In genomic region chr12:50042693-50043092, GRCh38 we compare ENCODE assay signal across 14 cellular contexts. TPM values are rescaled to one million over a fixed set of nuclear protein-coding genes. Genes with fewer than 3 reads are reported as not detected.
DNase-seq lines count a peak whose midpoint lies in the region; ATAC-seq lines count a peak whose summit lies in the region.
"Had no signal": no experiment of that assay in that cellular context is flagged by ENCODE, and none has a peak within 500 bp of the region (broad histone marks: within the 10 kb centered on the region; RNA-seq: fewer than 3 reads in every experiment).

No MANE protein-coding gene starts in this region.

- H3K36me3 Mint-ChIP-seq in activated T-cell treated with anti-CD3 and anti-CD28 coated beads, Interleukin-2, amount 50 U/mL, for 4 hours (ENCODE audit: insufficient read depth), result no peaks in the 10 kb centered on the region
- H3K36me3 Mint-ChIP-seq in activated T-cell treated with anti-CD3 and anti-CD28 coated beads, Interleukin-2, amount 50 U/mL, for 72 hours (ENCODE audit: insufficient read depth in 2 of 2), result no peaks in the 10 kb centered on the region

- no peak for DNase-seq in activated T-cell treated with anti-CD3 and anti-CD28 coated beads, Interleukin-2, amount 50 U/mL, for 4 hours
- DNase-seq in activated T-cell treated with anti-CD3 and anti-CD28 coated beads for 4 hours, result no peak
- peak; percentile 31 for DNase-seq in MV-4-11 (lab: John Stamatoyannopoulos, UW)
- DNase-seq in activated T-cell treated with anti-CD3 and anti-CD28 coated beads, Interleukin-2, amount 50 U/mL, for 72 hours, result peak in 1 of 2 donors; percentile 33
- DNase-seq in sciatic nerve (ENCODE audit: low spot score), result peak; percentile 22
- no peak for DNase-seq in stimulated activated naive CD4-positive, alpha-beta T cell (lab: John Stamatoyannopoulos, UW)
- DNase-seq in activated CD4-positive, CD25-positive, alpha-beta regulatory T cell (lab: John Stamatoyannopoulos, UW), result no peak
- DNase-seq: ACHN; AML-193; NCI-H1694 treated with DMSO at 0.1 percent for 48 hours; NCI-H510A; NCI-H748 treated with DMSO at 0.1 percent for 48 hours; NK-92 treated with Interleukin-12 subunit alpha and Interleukin-12 subunit beta, amount 100 ng/mL, for 24 hours had no signal

- no peaks in the 10 kb centered on the region for H3K9me3 Mint-ChIP-seq in activated T-cell treated with anti-CD3 and anti-CD28 coated beads, Interleukin-2, amount 50 U/mL, for 4 hours
- no peaks in the 10 kb centered on the region for H3K9me3 Mint-ChIP-seq in activated T-cell treated with anti-CD3 and anti-CD28 coated beads, Interleukin-2, amount 50 U/mL, for 72 hours

- H3K4me1 Mint-ChIP-seq in activated T-cell treated with anti-CD3 and anti-CD28 coated beads, Interleukin-2, amount 50 U/mL, for 4 hours (ENCODE audit: low read depth), result no peaks in the 10 kb centered on the region
- H3K4me1 Mint-ChIP-seq in activated T-cell treated with anti-CD3 and anti-CD28 coated beads, Interleukin-2, amount 50 U/mL, for 72 hours (ENCODE audit: low read depth), result peaks cover 37% of the 10 kb centered on the region

- H3K27ac Mint-ChIP-seq in activated T-cell treated with anti-CD3 and anti-CD28 coated beads, Interleukin-2, amount 50 U/mL, for 72 hours, result no peak overlapping the region

- intact Hi-C loops in sciatic nerve (cut with DNase I), result no loop called here

- H3K27me3 Mint-ChIP-seq in activated T-cell treated with anti-CD3 and anti-CD28 coated beads, Interleukin-2, amount 50 U/mL, for 4 hours (ENCODE audit: low read depth), result peaks cover 2% of the 10 kb centered on the region
- no peaks in the 10 kb centered on the region for H3K27me3 Mint-ChIP-seq in activated T-cell treated with anti-CD3 and anti-CD28 coated beads, Interleukin-2, amount 50 U/mL, for 72 hours (ENCODE audit: low read depth)

- peak; percentile 28 to 53 for ATAC-seq in activated T-cell treated with anti-CD3 and anti-CD28 coated beads, Interleukin-2, amount 50 U/mL, for 4 hours
- ATAC-seq in activated T-cell treated with anti-CD3 and anti-CD28 coated beads, Interleukin-2, amount 50 U/mL, for 72 hours (replicated peaks in 1 of 2), result peak; percentile 43 to 56
- no peak for ATAC-seq in sciatic nerve
- ATAC-seq: Right ventricle myocardium inferior had no signal

- H3K4me3 Mint-ChIP-seq in activated T-cell treated with anti-CD3 and anti-CD28 coated beads, Interleukin-2, amount 50 U/mL, for 4 hours, result no peak overlapping the region
- H3K4me3 Mint-ChIP-seq in activated T-cell treated with anti-CD3 and anti-CD28 coated beads, Interleukin-2, amount 50 U/mL, for 72 hours, result no peak overlapping the region

RNA-seq across cellular contexts. Expression of gene ASIC1, which starts 14.7 kb away (rescaled TPM):
- total RNA-seq in activated T-cell treated with anti-CD3 and anti-CD28 coated beads, Interleukin-2, amount 50 U/mL, for 4 hours, result 1 to 10 TPM; 2.8 to 8.4 (median 7.7) TPM
- total RNA-seq in activated T-cell treated with anti-CD3 and anti-CD28 coated beads, Interleukin-2, amount 50 U/mL, for 72 hours, result 10 to 100 TPM in 1 of 2 donors, 1 to 10 TPM in 1; 5.8 to 12.4 TPM
- total RNA-seq in sciatic nerve, result 5.5 TPM

RNA-seq across cellular contexts. Expression of gene RACGAP1, which starts 17.4 kb away (rescaled TPM):
- 10 to 100 TPM; 22.6 to 26.0 (median 25.6) TPM for total RNA-seq in activated T-cell treated with anti-CD3 and anti-CD28 coated beads, Interleukin-2, amount 50 U/mL, for 4 hours
- 100 to 1,000 TPM; 121 to 150 TPM for total RNA-seq in activated T-cell treated with anti-CD3 and anti-CD28 coated beads, Interleukin-2, amount 50 U/mL, for 72 hours
- 15.0 TPM for total RNA-seq in sciatic nerve

RNA-seq across cellular contexts. Expression of gene SMARCD1, which starts 42.4 kb away (rescaled TPM):
- total RNA-seq in activated T-cell treated with anti-CD3 and anti-CD28 coated beads, Interleukin-2, amount 50 U/mL, for 4 hours, result 10 to 100 TPM; 85.8 to 99.4 (median 97.6) TPM
- total RNA-seq in activated T-cell treated with anti-CD3 and anti-CD28 coated beads, Interleukin-2, amount 50 U/mL, for 72 hours, result 100 to 1,000 TPM in 1 of 2 donors, 10 to 100 TPM in 1; 91.0 to 111 TPM
- 35.2 TPM for total RNA-seq in sciatic nerve

Comparison
In these comparisons a context has a peak if more than half of its experiments do, and no peak if none do; other contexts are left out.
1. DNase-seq: peak in MV-4-11 (single experiment) and sciatic nerve (single experiment); none in activated T-cell treated with anti-CD3 and anti-CD28 coated beads, Interleukin-2, amount 50 U/mL, for 4 hours (single experiment), activated T-cell treated with anti-CD3 and anti-CD28 coated beads for 4 hours (single experiment), stimulated activated naive CD4-positive, alpha-beta T cell (0 of 6) and activated CD4-positive, CD25-positive, alpha-beta regulatory T cell (0 of 4).